Comparison of ENCODE assay signal across 25 cellular contexts in the genomic region with DNA sequence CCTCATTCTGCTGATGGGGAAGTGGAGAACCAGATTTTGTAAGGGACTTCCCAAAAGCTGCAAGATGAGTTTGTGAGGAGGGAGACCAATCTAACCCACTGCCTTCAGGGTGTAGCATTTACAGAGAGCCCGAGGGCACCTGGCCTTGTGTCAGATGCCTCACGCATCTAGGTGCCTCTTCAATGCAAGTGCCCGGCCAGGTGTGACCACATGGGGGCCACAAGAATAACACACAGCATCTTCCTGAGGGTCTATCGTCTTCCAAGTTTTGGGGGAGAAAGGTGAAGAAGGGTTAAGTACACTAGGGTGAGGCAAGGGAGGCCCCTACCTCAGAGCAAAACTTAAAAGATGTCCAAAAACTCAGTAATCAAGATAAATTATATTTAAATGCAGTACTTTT.
"Had no signal": no experiment of that assay in that cellular context is flagged by ENCODE, and none has a peak within 500 bp of the region (broad histone marks: within the 10 kb centered on the region; RNA-seq: fewer than 3 reads in every experiment).

No MANE protein-coding gene starts in this region.

- H3K4me1 Mint-ChIP-seq: stimulated activated effector memory CD8-positive, alpha-beta T cell treated with anti-CD3 and anti-CD28 coated beads, Interleukin-12 subunit alpha, Interleukin-12 subunit beta, amount 100 ng/mL, for 72 hours; stimulated activated naive CD8-positive, alpha-beta T cell treated with anti-CD3 and anti-CD28 coated beads, Interleukin-15, amount 100 ng/mL, for 72 hours; T-helper 17 cell had no signal

- H3K4me3 Mint-ChIP-seq: stimulated activated effector memory CD8-positive, alpha-beta T cell treated with anti-CD3 and anti-CD28 coated beads, Interleukin-12 subunit alpha, Interleukin-12 subunit beta, amount 100 ng/mL, for 72 hours; stimulated activated naive CD8-positive, alpha-beta T cell treated with anti-CD3 and anti-CD28 coated beads, Interleukin-15, amount 100 ng/mL, for 72 hours; T-helper 17 cell had no signal

- H3K9me3 Mint-ChIP-seq: activated naive CD4-positive, alpha-beta T cell treated with anti-CD3 and anti-CD28 coated beads, Interleukin-2, amount 50 U/mL, for 72 hours; stimulated activated naive CD8-positive, alpha-beta T cell treated with anti-CD3 and anti-CD28 coated beads, Interleukin-15, amount 100 ng/mL, for 72 hours had no signal

- ATAC-seq: activated naive CD4-positive, alpha-beta T cell treated with anti-CD3 and anti-CD28 coated beads, Interleukin-2, amount 50 U/mL, for 72 hours; gastroesophageal sphincter; heart left ventricle; left cardiac atrium; mucosa of descending colon; sciatic nerve; stimulated activated effector memory CD8-positive, alpha-beta T cell treated with anti-CD3 and anti-CD28 coated beads, Interleukin-12 subunit alpha, Interleukin-12 subunit beta, amount 100 ng/mL, for 72 hours; stimulated activated naive CD8-positive, alpha-beta T cell treated with anti-CD3 and anti-CD28 coated beads, Interleukin-15, amount 100 ng/mL, for 72 hours; T-helper 17 cell had no signal

- H3K27me3 Mint-ChIP-seq: T-helper 17 cell had no signal

- H3K36me3 Mint-ChIP-seq: activated naive CD4-positive, alpha-beta T cell treated with anti-CD3 and anti-CD28 coated beads, Interleukin-2, amount 50 U/mL, for 72 hours; stimulated activated effector memory CD8-positive, alpha-beta T cell treated with anti-CD3 and anti-CD28 coated beads, Interleukin-12 subunit alpha, Interleukin-12 subunit beta, amount 100 ng/mL, for 72 hours had no signal

- DNase-seq: activated CD4-positive, alpha-beta T cell treated with anti-CD3 and anti-CD28 coated beads for 1 hour; activated CD4-positive, alpha-beta T cell treated with anti-CD3 and anti-CD28 coated beads, Interleukin-2, amount 50 U/mL, for 1 hour; activated gamma-delta T cell treated with Interleukin-2 at 50 U/mL for 16 hours; activated T-cell treated with anti-CD3 and anti-CD28 coated beads, Interleukin-2, amount 50 U/mL, for 1 hour; aorta; central memory CD4-positive, alpha-beta T cell; colonic mucosa; dorsolateral prefrontal cortex; esophagus squamous epithelium; heart left ventricle; islet precursor cell; left cardiac atrium; mucosa of descending colon; posterior cingulate gyrus; small intestine; stimulated activated CD4-positive, alpha-beta T cell treated with anti-CD3 and anti-CD28 coated beads, Interleukin-2, amount 100 ng/mL, for 24 hours; stimulated activated naive CD8-positive, alpha-beta T cell treated with anti-CD3 and anti-CD28 coated beads, Interleukin-15, amount 100 ng/mL, for 72 hours; T-helper 17 cell had no signal

- H3K4me1 ChIP-seq: colonic mucosa, gastroesophageal sphincter, heart left ventricle had no signal

- H3K27ac Mint-ChIP-seq: activated naive CD4-positive, alpha-beta T cell treated with anti-CD3 and anti-CD28 coated beads, Interleukin-2, amount 50 U/mL, for 72 hours; stimulated activated effector memory CD8-positive, alpha-beta T cell treated with anti-CD3 and anti-CD28 coated beads, Interleukin-12 subunit alpha, Interleukin-12 subunit beta, amount 100 ng/mL, for 72 hours; stimulated activated naive CD8-positive, alpha-beta T cell treated with anti-CD3 and anti-CD28 coated beads, Interleukin-15, amount 100 ng/mL, for 72 hours; T-helper 17 cell had no signal

- H3K27me3 ChIP-seq: colonic mucosa, dorsolateral prefrontal cortex, esophagus squamous epithelium, gastroesophageal sphincter, tibial nerve had no signal

- H3K9me3 ChIP-seq: colonic mucosa, esophagus squamous epithelium, gastroesophageal sphincter, heart left ventricle, mucosa of descending colon, tibial nerve had no signal

- H3K4me3 ChIP-seq: colonic mucosa, dorsolateral prefrontal cortex, esophagus squamous epithelium, gastroesophageal sphincter, heart left ventricle, mucosa of descending colon, tibial nerve had no signal

- H3K27ac ChIP-seq: colonic mucosa, dorsolateral prefrontal cortex, gastroesophageal sphincter, heart left ventricle, tibial nerve, VCaP had no signal

- FAIRE-seq: small intestine, urothelium cell line had no signal

- H3K36me3 ChIP-seq: colonic mucosa, esophagus squamous epithelium, gastroesophageal sphincter, heart left ventricle, tibial nerve had no signal
